8 cellular contexts compared by ENCODE assay signal in the genomic region with DNA sequence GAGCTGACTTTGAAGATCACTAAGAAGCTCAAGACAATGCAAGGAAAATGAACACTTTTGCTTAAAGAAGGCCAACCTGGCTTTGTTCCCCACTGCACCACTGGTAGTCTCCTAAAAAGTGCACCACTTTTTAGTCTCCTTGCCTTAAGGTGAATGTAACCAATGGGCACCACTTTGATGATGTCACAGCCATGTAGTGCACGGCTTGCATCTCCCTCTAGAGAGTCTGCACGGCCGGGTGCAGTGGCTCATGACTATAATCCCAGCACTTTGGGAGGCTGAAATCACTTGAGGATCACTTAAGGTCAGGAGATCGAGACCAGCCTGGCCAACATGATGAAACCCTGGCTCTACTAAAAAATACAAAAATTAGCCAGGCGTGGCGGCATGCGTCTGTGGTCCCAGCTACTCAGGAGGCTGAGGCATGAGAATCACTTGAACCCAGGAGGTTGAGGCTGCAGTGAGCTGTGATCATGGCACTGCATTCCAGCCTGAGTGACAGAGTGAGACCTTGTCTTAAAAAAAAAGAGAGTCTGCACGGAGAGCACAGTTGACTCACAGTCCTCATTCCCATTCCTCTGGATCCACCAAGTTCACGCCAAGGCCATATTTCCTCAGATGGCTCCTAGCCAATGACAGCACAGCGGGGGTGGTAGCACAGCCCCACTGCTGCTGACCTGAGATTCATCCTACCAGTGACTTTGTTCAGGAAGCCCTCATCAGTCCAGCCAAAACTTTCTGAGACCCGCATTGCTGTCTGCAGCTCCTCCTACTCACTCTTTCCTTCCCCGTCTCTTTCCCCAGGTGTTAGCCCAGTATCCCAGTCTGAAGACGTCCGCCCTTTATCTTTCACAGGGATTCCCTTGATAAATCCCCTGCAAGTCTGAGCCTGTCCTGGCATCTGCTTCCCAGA. TPM values are rescaled to one million over a fixed set of nuclear protein-coding genes. Genes with fewer than 3 reads are reported as not detected.
A peak's percentile ranks its signal among the peaks of the same experiment; 100 is the strongest.
DNase-seq lines count a peak whose midpoint lies in the region; ATAC-seq lines count a peak whose summit lies in the region.
"Had no signal": no experiment of that assay in that cellular context is flagged by ENCODE, and none has a peak within 500 bp of the region (broad histone marks: within the 10 kb centered on the region; RNA-seq: fewer than 3 reads in every experiment).

No MANE protein-coding gene starts in this region.

- ATAC-seq in HG03196 (IDR thresholded peaks at IDR 0.05; ENCODE audit: unreplicated experiment) = no peak

- DNase-seq in LHCN-M2 (ENCODE audit: low read depth) (peak; percentile 86), dedifferentiated amniotic fluid mesenchymal stem cell (ENCODE audit: extremely low spot score) (peak; percentile 44), lung microvascular endothelial cell (ENCODE audit: low read depth in 2 of 2) (peak; percentile 85 to 90), ureter (ENCODE audit: low spot score) (peak; percentile 72), globus pallidus (ENCODE audit: low spot score) (no peak)
- DNase-seq in stimulated activated CD8-positive, alpha-beta memory T cell treated with anti-CD3 and anti-CD28 coated beads, Interleukin-4, amount 100 ng/mL, for 48 hours = no peak
- DNase-seq: NCI-H526 treated with DMSO at 0.1 percent for 48 hours had no signal

RNA-seq across cellular contexts. Expression of gene IFT81, which starts 16.5 kb away (rescaled TPM):
- 15.5 and 16.9 TPM in 2 replicates for total RNA-seq in LHCN-M2 (2014; rRNA removed)
- polyA plus RNA-seq in LHCN-M2 (2012) = 4.1 TPM
- total RNA-seq in lung microvascular endothelial cell = 5.2 and 7.5 TPM in 2 replicates
- total RNA-seq in ureter = 21.9 TPM

RNA-seq across cellular contexts. Expression of gene C12orf76, which starts 59.3 kb away (rescaled TPM):
- total RNA-seq in LHCN-M2 (2014; rRNA removed) = 7.7 and 9.0 TPM in 2 replicates
- polyA plus RNA-seq in LHCN-M2 (2012) = 4.5 TPM
- total RNA-seq in lung microvascular endothelial cell = 11.8 and 14.7 TPM in 2 replicates
- total RNA-seq in ureter = 14.1 TPM

Comparison
In these comparisons a context has a peak if more than half of its experiments do, and no peak if none do; other contexts are left out.
1. DNase-seq: peak in LHCN-M2 (single experiment), dedifferentiated amniotic fluid mesenchymal stem cell (single experiment), lung microvascular endothelial cell (2 of 2) and ureter (single experiment); none in globus pallidus (single experiment) and stimulated activated CD8-positive, alpha-beta memory T cell treated with anti-CD3 and anti-CD28 coated beads, Interleukin-4, amount 100 ng/mL, for 48 hours (single experiment).